In genomic region chr17:47221154-47221553, GRCh38 we compare ENCODE assay signal across 19 cellular contexts. TPM values are rescaled to one million over a fixed set of nuclear protein-coding genes. Genes with fewer than 3 reads are reported as not detected.
DNase-seq lines count a peak whose midpoint lies in the region; ATAC-seq and TF ChIP-seq lines count a peak whose summit lies in the region.
"Had no signal": no experiment of that assay in that cellular context is flagged by ENCODE, and none has a peak within 500 bp of the region (broad histone marks: within the 10 kb centered on the region; RNA-seq: fewer than 3 reads in every experiment).

No MANE protein-coding gene starts in this region.

- H3K36me3 ChIP-seq in heart left ventricle, result no peaks in the 10 kb centered on the region
- H3K36me3 ChIP-seq: SJCRH30 had no signal

- DNase-seq in NCI-H2227 (lab: John Stamatoyannopoulos, UW; ENCODE audit: unreplicated experiment), result peak; percentile 48
- no peak for DNase-seq in NCI-H2227 treated with DMSO at 0.1 percent for 48 hours (lab: John Stamatoyannopoulos, UW)
- DNase-seq in right cardiac atrium, result no peak
- DNase-seq in heart left ventricle, result no peak
- DNase-seq in effector memory CD8-positive, alpha-beta T cell, result no peak
- DNase-seq in NCI-H1694 (lab: John Stamatoyannopoulos, UW), result no peak
- no peak for DNase-seq in OCI-M1 (lab: John Stamatoyannopoulos, UW)
- DNase-seq in KBM-7, result no peak
- DNase-seq: COR-L47, GOT3, NCI-H1048, NCI-H1930, NCI-H82, PC-9, SJCRH30 had no signal

- peaks cover 37 to 38% of the 10 kb centered on the region in 2 donors for H3K4me1 Mint-ChIP-seq in effector memory CD8-positive, alpha-beta T cell (ENCODE audit: low read depth in 2 of 2)

- ATAC-seq in right cardiac atrium (no peak), heart left ventricle (no peak)
- ATAC-seq in effector memory CD8-positive, alpha-beta T cell (replicated peaks), result no peak

- peaks cover 4% of the 10 kb centered on the region for H3K36me3 Mint-ChIP-seq in effector memory CD8-positive, alpha-beta T cell (ENCODE audit: insufficient read depth)

- H3K27me3 ChIP-seq in right cardiac atrium (ENCODE audit: control insufficient read depth, insufficient read depth) (no peaks in the 10 kb centered on the region), heart left ventricle (no peaks in the 10 kb centered on the region)
- H3K27me3 ChIP-seq: SJCRH30 had no signal

- H3K9me3 ChIP-seq in right cardiac atrium (ENCODE audit: control insufficient read depth, low read length), result no peaks in the 10 kb centered on the region
- no peaks in the 10 kb centered on the region for H3K9me3 ChIP-seq in heart left ventricle

- in situ Hi-C loops in KBM-7 (cut with MboI; ENCODE audit: low pct_unique_long_range_greater_than_20kb, low sequenced_read_pairs), result no loop called here

- TF ChIP-seq CTCF in heart left ventricle (IDR thresholded peaks at IDR 0.05), result no peak

- no peak for TF ChIP-seq POLR2A in heart left ventricle (IDR thresholded peaks at IDR 0.05)

- H3K27ac Mint-ChIP-seq in effector memory CD8-positive, alpha-beta T cell, result peak overlapping the region; percentile 90 to 93

- no peaks in the 10 kb centered on the region for H3K27me3 Mint-ChIP-seq in effector memory CD8-positive, alpha-beta T cell

- intact Hi-C loops in right cardiac atrium (cut with DNase I), result no loop called here
- intact Hi-C loops in heart left ventricle (cut with DNase I), result loop anchor here in 1 of 10 donors (10.0 kb wide), 1 partner anchor 584 kb away; no protein-coding TSS in a partner anchor

- H3K4me1 ChIP-seq in right cardiac atrium (ENCODE audit: control insufficient read depth, insufficient read depth, low read length), result peaks cover 10% of the 10 kb centered on the region
- peaks cover 6 to 68% (median 42%) of the 10 kb centered on the region in 12 donors for H3K4me1 ChIP-seq in heart left ventricle

- no peaks in the 10 kb centered on the region for H3K9me3 Mint-ChIP-seq in effector memory CD8-positive, alpha-beta T cell

- peak overlapping the region; percentile 6 for H3K27ac ChIP-seq in right cardiac atrium (ENCODE audit: low read length)
- no peak overlapping the region for H3K27ac ChIP-seq in heart left ventricle
- H3K27ac ChIP-seq: C4-2B, PC-9, SJCRH30 had no signal

- H3K4me3 ChIP-seq in right cardiac atrium (ENCODE audit: low read length) (no peak overlapping the region), heart left ventricle (no peak overlapping the region)
- H3K4me3 ChIP-seq: PC-9, SJCRH30 had no signal

- H3K4me3 Mint-ChIP-seq in effector memory CD8-positive, alpha-beta T cell, result no peak overlapping the region

- 72% methylated on average over 6 of the region's 6 CpGs for WGBS in right cardiac atrium
- WGBS in heart left ventricle, 4 donors, result 78 to 92% (median 89%) methylated on average over 6 of the region's 6 CpGs

RNA-seq across cellular contexts. Expression of gene MYL4, which starts 12.0 kb away (rescaled TPM):
- total RNA-seq in right cardiac atrium, result 1,000 to 10,000 TPM; 3,878 to 6,276 (median 5,738) TPM
- polyA plus RNA-seq in right cardiac atrium, result 10,368 TPM
- total RNA-seq in heart left ventricle, result 100 to 1,000 TPM in 3 of 9 donors, 10 to 100 TPM in 6; 24.9 to 186 (median 69.0) TPM
- polyA plus RNA-seq in heart left ventricle, result 100 to 1,000 TPM in 1 of 2 donors, 10 to 100 TPM in 1; 33.0 to 750 TPM
- total RNA-seq: A172, M059J, NCI-H460, PC-9 had no signal

RNA-seq across cellular contexts. Expression of gene CDC27, which starts 32.1 kb away (rescaled TPM):
- total RNA-seq in right cardiac atrium, result 10 to 100 TPM; 74.2 to 87.0 (median 82.3) TPM
- polyA plus RNA-seq in right cardiac atrium, result 15.2 TPM
- 100 to 1,000 TPM in 2 of 9 donors, 10 to 100 TPM in 7; 43.7 to 110 (median 79.7) TPM for total RNA-seq in heart left ventricle
- polyA plus RNA-seq in heart left ventricle, result 10 to 100 TPM; 10.4 to 37.4 TPM

RNA-seq across cellular contexts. Expression of gene ITGB3, which starts 32.5 kb away (rescaled TPM):
- total RNA-seq in right cardiac atrium (10 to 100 TPM in 1 of 4 donors, 1 to 10 TPM in 3; 5.0 to 11.9 (median 6.5) TPM), heart left ventricle (10 to 100 TPM in 2 of 9 donors, 1 to 10 TPM in 7; 2.6 to 14.8 (median 4.8) TPM)
- polyA plus RNA-seq in right cardiac atrium (2.3 TPM), heart left ventricle (1 to 10 TPM; 1.3 to 5.0 TPM)
- total RNA-seq: A172, NCI-H460 had no signal

Comparison
In these comparisons a context has a peak if more than half of its experiments do, and no peak if none do; other contexts are left out.
1. RNA of gene MYL4, which starts 12.0 kb away (total RNA-seq): 3,878 to 6,276 TPM in right cardiac atrium; 24.9 to 186 TPM in heart left ventricle; every median in the first group is over 10 times any median in the second.